ENCODE assay signal across 8 cellular contexts in the genomic region with DNA sequence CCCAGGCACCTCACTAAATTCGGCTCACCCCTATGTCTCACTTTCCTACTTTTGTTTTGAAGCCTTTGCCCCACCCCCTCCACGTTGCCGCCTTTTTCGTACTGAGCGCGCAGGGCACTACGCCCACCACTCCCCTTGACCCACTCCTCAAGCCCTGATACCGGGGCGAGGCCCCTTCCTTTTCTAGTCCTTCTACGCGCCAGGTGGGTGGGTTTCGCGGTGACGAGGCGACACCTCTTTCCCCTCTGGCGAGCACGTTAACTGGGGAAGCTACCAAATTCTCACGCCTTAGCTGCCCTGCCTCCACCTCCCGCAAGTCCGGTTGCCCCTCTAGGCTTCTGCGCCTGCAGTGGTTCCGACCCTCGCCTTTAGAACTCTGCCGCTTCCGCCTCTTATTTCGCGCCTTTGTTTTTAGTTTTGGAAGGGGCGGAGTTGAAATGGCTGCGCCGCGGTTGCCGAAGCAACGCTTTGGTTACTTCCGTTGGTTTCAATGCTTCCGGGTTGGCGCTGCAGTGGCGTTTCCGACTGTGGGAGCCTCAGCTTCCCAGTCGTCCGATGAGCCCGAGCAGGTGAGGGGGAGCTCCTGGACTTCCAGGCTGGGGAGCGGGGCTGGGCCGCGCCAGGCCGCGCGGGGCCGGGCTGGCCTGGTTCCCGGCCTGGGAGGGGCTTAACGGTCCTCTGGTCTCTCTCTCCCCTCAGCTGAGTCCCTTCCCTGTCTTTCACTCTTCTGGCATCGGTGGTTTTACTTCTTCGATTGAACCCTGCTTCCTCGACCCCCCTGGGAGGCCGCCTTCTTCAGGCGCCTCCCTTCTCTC. TPM values are rescaled to one million over a fixed set of nuclear protein-coding genes. Genes with fewer than 3 reads are reported as not detected.
A peak's percentile ranks its signal among the peaks of the same experiment; 100 is the strongest.
DNase-seq lines count a peak whose midpoint lies in the region; ATAC-seq and TF ChIP-seq lines count a peak whose summit lies in the region.

A gene with protein sequence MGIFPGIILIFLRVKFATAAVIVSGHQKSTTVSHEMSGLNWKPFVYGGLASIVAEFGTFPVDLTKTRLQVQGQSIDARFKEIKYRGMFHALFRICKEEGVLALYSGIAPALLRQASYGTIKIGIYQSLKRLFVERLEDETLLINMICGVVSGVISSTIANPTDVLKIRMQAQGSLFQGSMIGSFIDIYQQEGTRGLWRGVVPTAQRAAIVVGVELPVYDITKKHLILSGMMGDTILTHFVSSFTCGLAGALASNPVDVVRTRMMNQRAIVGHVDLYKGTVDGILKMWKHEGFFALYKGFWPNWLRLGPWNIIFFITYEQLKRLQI (plus strand): TSS at position 512 of the 815 bp plus-strand sequence. CDS start 360 bp downstream, outside the sequence.

- no peak for TF ChIP-seq CTCF in right lobe of liver (IDR thresholded peaks at IDR 0.05)

- no peaks in the 10 kb centered on the region for H3K36me3 ChIP-seq in right lobe of liver

- no peak within 1 kb of the TSS for H3K27ac ChIP-seq in right lobe of liver

- H3K27me3 ChIP-seq in right lobe of liver, result no peaks in the 10 kb centered on the region

- DNase-seq in CD1c-positive myeloid dendritic cell (ENCODE audit: extremely low spot score), result peak; percentile 84
- DNase-seq in NCI-H748 (lab: John Stamatoyannopoulos, UW; ENCODE audit: unreplicated experiment), result peak; percentile 93
- peak; percentile 28 to 48 for DNase-seq in activated CD4-positive, alpha-beta T cell treated with anti-CD3 and anti-CD28 coated beads, Interleukin-2, amount 50 U/mL, for 24 hours (ENCODE audit: low read depth in 1 of 2, low spot score in 1 of 2)
- peak; percentile 71 to 77 for DNase-seq in dermis microvascular lymphatic vessel endothelial cell (ENCODE audit: low read depth in 2 of 2)
- DNase-seq in right lobe of liver, result peak; percentile 76 to 83 (median 78)
- peak; percentile 9 to 39 (median 29) for DNase-seq in stimulated activated CD4-positive, alpha-beta T cell treated with anti-CD3 and anti-CD28 coated beads, TNF-alpha, amount 100 ng/mL, for 1 hour (ENCODE audit: low read depth in 3 of 3, low spot score in 1 of 3)

- intact Hi-C loops in right lobe of liver (cut with DNase I), result no loop called here

- peak; percentile 28 for TF ChIP-seq POLR2A in right lobe of liver (IDR thresholded peaks at IDR 0.05)

- no peaks in the 10 kb centered on the region for H3K4me1 ChIP-seq in right lobe of liver

- ATAC-seq in GM19372 (IDR thresholded peaks at IDR 0.05; ENCODE audit: low read depth, unreplicated experiment) (peak; percentile 97), HG03520 (IDR thresholded peaks at IDR 0.05; ENCODE audit: unreplicated experiment) (peak; percentile 92), right lobe of liver (peak; percentile 95 to 99 (median 98))

- H3K9me3 ChIP-seq in right lobe of liver, result no peaks in the 10 kb centered on the region

- WGBS in right lobe of liver (ENCODE audit: insufficient coverage, low coverage, low lambda C conversion rate, missing lambda C conversion rate), result 27% methylated on average over 38 of the region's 55 CpGs

- peak within 1 kb of the TSS; percentile 52 to 62 (median 60) for H3K4me3 ChIP-seq in right lobe of liver

RNA-seq across cellular contexts. Expression of the gene that starts here (rescaled TPM):
- total RNA-seq in dermis microvascular lymphatic vessel endothelial cell, result 6.4 and 6.8 TPM in 2 replicates
- 1 to 10 TPM; 3.1 to 9.9 (median 3.7) TPM for total RNA-seq in right lobe of liver

Comparison
In these comparisons a context has a peak if more than half of its experiments do, and no peak if none do; other contexts are left out.
1. DNase-seq: peak in every context shown above with its lines; median percentile 93 in NCI-H748; 84 in CD1c-positive myeloid dendritic cell; 78 in right lobe of liver; 74 in dermis microvascular lymphatic vessel endothelial cell; 38 in activated CD4-positive, alpha-beta T cell treated with anti-CD3 and anti-CD28 coated beads, Interleukin-2, amount 50 U/mL, for 24 hours; 29 in stimulated activated CD4-positive, alpha-beta T cell treated with anti-CD3 and anti-CD28 coated beads, TNF-alpha, amount 100 ng/mL, for 1 hour.